ENCODE assay signal across 9 cellular contexts in the genomic region with DNA sequence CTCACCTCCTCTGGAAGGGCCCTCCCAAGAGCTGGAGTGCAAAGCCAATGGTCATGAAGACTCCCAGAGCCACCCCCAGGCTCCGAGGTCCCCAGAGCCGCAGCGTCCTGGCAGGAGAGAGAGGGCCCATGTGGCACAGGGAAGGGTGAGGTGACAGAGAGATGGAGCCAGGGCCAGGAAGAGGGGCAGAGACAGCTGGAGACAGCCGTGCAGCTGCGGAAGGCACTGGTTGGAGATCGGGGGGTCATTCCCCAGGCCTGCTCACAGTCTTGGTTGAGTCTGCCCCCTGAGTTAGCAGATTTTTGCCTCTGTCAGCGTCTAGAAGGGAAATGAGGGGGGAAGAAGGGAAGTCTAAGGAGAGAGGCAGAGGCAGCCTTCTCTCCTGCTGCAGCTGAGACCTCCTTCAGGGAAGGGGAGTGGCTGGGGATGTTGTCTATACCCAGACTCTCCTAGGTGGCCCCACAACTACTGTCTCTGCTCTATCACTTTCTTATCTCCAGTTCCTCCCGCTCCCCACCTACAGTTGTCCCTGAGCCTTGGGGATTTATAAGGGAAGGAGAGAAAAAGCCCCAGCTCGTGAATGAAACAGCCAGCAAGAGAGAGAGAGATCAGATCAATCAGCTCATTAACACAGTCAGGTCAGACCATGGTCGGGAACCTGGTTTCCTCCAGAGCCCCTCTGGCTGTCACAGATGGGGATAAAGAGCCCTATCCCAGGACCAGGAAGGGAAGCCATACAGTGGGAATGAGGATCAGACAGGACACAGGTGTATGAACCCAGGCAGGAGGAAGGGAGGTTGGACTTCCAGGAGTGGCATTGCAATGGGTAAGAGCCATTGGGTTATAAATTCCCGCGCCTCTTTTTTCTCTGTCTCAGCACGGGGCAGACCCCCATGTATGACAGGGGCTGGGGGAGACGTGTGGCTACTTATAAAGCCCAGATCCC. TPM values are rescaled to one million over a fixed set of nuclear protein-coding genes. Genes with fewer than 3 reads are reported as not detected.
DNase-seq lines count a peak whose midpoint lies in the region; ATAC-seq and TF ChIP-seq lines count a peak whose summit lies in the region.
"Had no signal": no experiment of that assay in that cellular context is flagged by ENCODE, and none has a peak within 500 bp of the region (broad histone marks: within the 10 kb centered on the region; RNA-seq: fewer than 3 reads in every experiment).

No MANE protein-coding gene starts in this region.

- peaks cover 45% of the 10 kb centered on the region for H3K4me1 Mint-ChIP-seq in nephron progenitor cell

- POLR2A ChIA-PET in BJ (lab: Charles Lee) = no interaction called here

- peaks cover 56% of the 10 kb centered on the region for H3K4me1 ChIP-seq in effector memory CD4-positive, alpha-beta T cell (ENCODE audit: control insufficient read depth, insufficient read depth, low read length, poor library complexity, severe bottlenecking)
- no peaks in the 10 kb centered on the region; the same call in 1 of the 2 replicates for H3K4me1 ChIP-seq in MM.1S (ENCODE audit: low read length)

- H3K36me3 ChIP-seq in BJ (ENCODE audit: control insufficient read depth, insufficient read depth, low read length) (no peaks in the 10 kb centered on the region), KOPT-K1 (ENCODE audit: insufficient read depth, low read length) (no peaks in the 10 kb centered on the region), MM.1S (replicated peaks; ENCODE audit: insufficient read depth, low read length) (no peaks in the 10 kb centered on the region)
- no peaks in the 10 kb centered on the region for H3K36me3 ChIP-seq in effector memory CD4-positive, alpha-beta T cell (ENCODE audit: control insufficient read depth, insufficient read depth, low read length)

- no peaks in the 10 kb centered on the region for H3K79me2 ChIP-seq in MM.1S (ENCODE audit: low read length)

- H3K27me3 ChIP-seq in BJ (ENCODE audit: control insufficient read depth, insufficient read depth, low read length) = no peaks in the 10 kb centered on the region
- no peaks in the 10 kb centered on the region for H3K27me3 ChIP-seq in effector memory CD4-positive, alpha-beta T cell (replicated peaks; ENCODE audit: control insufficient read depth, insufficient read depth, low read length, poor library complexity, severe bottlenecking)
- H3K27me3 ChIP-seq in MM.1S (replicated peaks; ENCODE audit: insufficient read depth, low read length) = peaks cover 87% of the 10 kb centered on the region

- no peak overlapping the region for H2AFZ ChIP-seq in MM.1S (ENCODE audit: low read length)

- ATAC-seq in HG02973 (IDR thresholded peaks at IDR 0.05; ENCODE audit: unreplicated experiment) (no peak), GM19452 (IDR thresholded peaks at IDR 0.05; ENCODE audit: unreplicated experiment) (no peak)

- no peaks in the 10 kb centered on the region for H3K9me3 ChIP-seq in KOPT-K1 (ENCODE audit: insufficient read depth, low read length, poor library complexity, severe bottlenecking)
- no peaks in the 10 kb centered on the region for H3K9me3 ChIP-seq in effector memory CD4-positive, alpha-beta T cell (ENCODE audit: control insufficient read depth, low read length)
- no peaks in the 10 kb centered on the region for H3K9me3 ChIP-seq in MM.1S (replicated peaks; ENCODE audit: insufficient read depth, low read length)
- H3K9me3 ChIP-seq: psoas muscle had no signal

- H3K4me3 ChIP-seq in BJ (ENCODE audit: low read depth, low read length) (peak overlapping the region; percentile 42; the same call in 1 of the 2 replicates), MM.1S (ENCODE audit: low read length) (no peak overlapping the region)
- H3K4me3 ChIP-seq in effector memory CD4-positive, alpha-beta T cell (ENCODE audit: insufficient read depth, low read depth, low read length, poor library complexity, severe bottlenecking) = peak overlapping the region; percentile 53

- no peaks in the 10 kb centered on the region for H3F3A ChIP-seq in MM.1S (ENCODE audit: insufficient read depth, low read length)

- no peak overlapping the region for H3K27ac Mint-ChIP-seq in nephron progenitor cell

- CTCF ChIA-PET in BJ (lab: Yijun Ruan, JAX) = interaction anchor here (0.6 to 5.0 kb wide), 4 partner anchors 10 to 150 kb away, joined by 3 to 22 read pairs (median 4); a partner anchor contains a TSS

- TF ChIP-seq CTCF in BJ (IDR thresholded peaks at IDR 0.05; ENCODE audit: insufficient read depth, low read depth, low read length) = no peak
- TF ChIP-seq CTCF in nephron progenitor cell (IDR thresholded peaks at IDR 0.05) = no peak
- TF ChIP-seq CTCF in MM.1S (IDR thresholded peaks at IDR 0.05; ENCODE audit: low read length) = no peak

- no peak overlapping the region; the same call in 1 of the 2 replicates for H3K4me2 ChIP-seq in MM.1S (ENCODE audit: low read depth, low read length)

- peak overlapping the region; percentile 66 for H3K27ac ChIP-seq in KOPT-K1 (ENCODE audit: low read depth, low read length, poor library complexity, severe bottlenecking)
- H3K27ac ChIP-seq in effector memory CD4-positive, alpha-beta T cell (ENCODE audit: insufficient read depth, low read length, poor library complexity, severe bottlenecking) = peak overlapping the region; percentile 50
- H3K27ac ChIP-seq in MM.1S (ENCODE audit: low read length) = no peak overlapping the region

- H3K36me3 Mint-ChIP-seq in nephron progenitor cell (ENCODE audit: low read depth) = peaks cover 7% of the 10 kb centered on the region

- no peak for DNase-seq in BJ (ENCODE audit: low read depth)
- DNase-seq in effector memory CD4-positive, alpha-beta T cell = no peak
- DNase-seq in nephron progenitor cell = no peak
- DNase-seq in stimulated activated CD4-positive, alpha-beta T cell treated with anti-CD3 and anti-CD28 coated beads, Interleukin-2, amount 100 ng/mL, for 48 hours = no peak
- DNase-seq in MM.1S = no peak

- H3K27me3 Mint-ChIP-seq in nephron progenitor cell (ENCODE audit: low read depth, poor library complexity) = peaks cover 62% of the 10 kb centered on the region

- H3K9me3 Mint-ChIP-seq in nephron progenitor cell = no peaks in the 10 kb centered on the region

- peak overlapping the region; percentile 83 for H3K4me3 Mint-ChIP-seq in nephron progenitor cell

- H3K9ac ChIP-seq in MM.1S (ENCODE audit: low read length) = no peak overlapping the region

- H4K20me1 ChIP-seq in MM.1S (ENCODE audit: insufficient read depth, low read length) = no peaks in the 10 kb centered on the region

- no peaks in the 10 kb centered on the region for H3K9me2 ChIP-seq in MM.1S (replicated peaks; ENCODE audit: insufficient read depth, low read length)

RNA-seq across cellular contexts. Expression of a gene that starts 1.2 kb away (rescaled TPM):
- polyA plus RNA-seq in BJ (2011; rRNA removed) = 8.1 and 12.1 TPM in 2 replicates
- polyA minus RNA-seq in BJ (2011; rRNA and poly(A)+ RNA removed) = 4.1 and 6.2 TPM in 2 replicates

RNA-seq across cellular contexts. Expression of a gene that starts 8.7 kb away (rescaled TPM):
- 3.2 and 5.8 TPM in 2 replicates for polyA plus RNA-seq in BJ (2011; rRNA removed)
- 4.8 and 8.2 TPM in 2 replicates for polyA minus RNA-seq in BJ (2011; rRNA and poly(A)+ RNA removed)

RNA-seq across cellular contexts. Expression of a gene that starts 9.9 kb away (rescaled TPM):
- polyA plus RNA-seq in BJ (2011; rRNA removed) = 1.3 and 1.9 TPM in 2 replicates
- polyA minus RNA-seq in BJ (2011; rRNA and poly(A)+ RNA removed) = 0.71 and 1.3 TPM in 2 replicates

RNA-seq across cellular contexts. Expression of a gene that starts 10.5 kb away (rescaled TPM):
- 0.44 and 0.61 TPM in 2 replicates for polyA plus RNA-seq in BJ (2011; rRNA removed)
- polyA minus RNA-seq in BJ (2011; rRNA and poly(A)+ RNA removed) = 0.62 and 0.95 TPM in 2 replicates

RNA-seq across cellular contexts. Expression of a gene that starts 18.5 kb away (rescaled TPM):
- 125 and 193 TPM in 2 replicates for polyA plus RNA-seq in BJ (2011; rRNA removed)
- 29.0 and 41.1 TPM in 2 replicates for polyA minus RNA-seq in BJ (2011; rRNA and poly(A)+ RNA removed)
